ENCODE assay signal across 13 cellular contexts in genomic region chr7:55536619-55537457, GRCh38.
DNase-seq lines count a peak whose midpoint lies in the region; ATAC-seq and TF ChIP-seq lines count a peak whose summit lies in the region.
"Had no signal": no experiment of that assay in that cellular context is flagged by ENCODE, and none has a peak within 500 bp of the region (broad histone marks: within the 10 kb centered on the region; RNA-seq: fewer than 3 reads in every experiment).

No MANE protein-coding gene starts in this region.

- no peaks in the 10 kb centered on the region for H3K27me3 ChIP-seq in Loucy (ENCODE audit: insufficient read depth, low read length, poor library complexity, severe bottlenecking)
- H3K27me3 ChIP-seq: cardiac muscle cell had no signal

- no peaks in the 10 kb centered on the region for H3K27me3 Mint-ChIP-seq in central memory CD8-positive, alpha-beta T cell

- H3K4me1 ChIP-seq in Loucy (ENCODE audit: insufficient read depth, low read length, poor library complexity, severe bottlenecking): peaks cover 59% of the 10 kb centered on the region

- H3K9ac ChIP-seq in Loucy (ENCODE audit: low read depth, low read length, poor library complexity, severe bottlenecking): no peak overlapping the region
- H3K9ac ChIP-seq: GM23248 had no signal

- H3K4me3 Mint-ChIP-seq in central memory CD8-positive, alpha-beta T cell: peak overlapping the region; percentile 63
- H3K4me3 Mint-ChIP-seq: nephron had no signal

- H4K20me1 ChIP-seq in Loucy (ENCODE audit: insufficient read depth, low read length, poor library complexity, severe bottlenecking): peaks cover 76% of the 10 kb centered on the region

- H3K36me3 ChIP-seq in Loucy (ENCODE audit: insufficient read depth, low read length): no peaks in the 10 kb centered on the region
- H3K36me3 ChIP-seq: cardiac muscle cell had no signal

- no peak overlapping the region for H2AFZ ChIP-seq in Loucy (ENCODE audit: low read length)
- H2AFZ ChIP-seq: GM23248 had no signal

- no peak for DNase-seq in central memory CD8-positive, alpha-beta T cell (ENCODE audit: low spot score in 2 of 2)
- no peak for DNase-seq in retinal pigment epithelial cell (ENCODE audit: low read depth)
- DNase-seq in NCI-H1436 treated with DMSO at 0.1 percent for 48 hours (lab: John Stamatoyannopoulos, UW): no peak
- DNase-seq: DMS53, GM23248, NCI-H2107 had no signal

- H3K4me2 ChIP-seq in Loucy (ENCODE audit: low read depth, low read length, poor library complexity, severe bottlenecking): peak overlapping the region; percentile 5

- H3K9me2 ChIP-seq in Loucy (replicated peaks; ENCODE audit: low read depth, low read length): no peaks in the 10 kb centered on the region

- H3K9me3 Mint-ChIP-seq in central memory CD8-positive, alpha-beta T cell: no peaks in the 10 kb centered on the region
- H3K9me3 Mint-ChIP-seq: nephron had no signal

- TF ChIP-seq CTCF in GM12873 (IDR thresholded peaks at IDR 0.05; ENCODE audit: insufficient read depth, low read depth, low read length, missing control alignments) (peak; percentile 43), Loucy (conservative IDR thresholded peaks at IDR 0.05; ENCODE audit: low read length) (no peak), retinal pigment epithelial cell (conservative IDR thresholded peaks at IDR 0.05; ENCODE audit: low read depth, low read length) (peak; percentile 18)

- peak overlapping the region; percentile 81 for H3K27ac Mint-ChIP-seq in central memory CD8-positive, alpha-beta T cell (ENCODE audit: low read depth)
- H3K27ac Mint-ChIP-seq: nephron had no signal

- no peaks in the 10 kb centered on the region for H3F3A ChIP-seq in Loucy (ENCODE audit: low read depth)

- no peaks in the 10 kb centered on the region for H3K9me3 ChIP-seq in Loucy (ENCODE audit: insufficient read depth, low read depth, low read length)

- peaks cover 82% of the 10 kb centered on the region for H3K79me2 ChIP-seq in Loucy (ENCODE audit: insufficient read depth, low read length)

- peak; percentile 8 for ATAC-seq in central memory CD8-positive, alpha-beta T cell (replicated peaks; ENCODE audit: extremely low read depth, poor library complexity, severe bottlenecking)
- ATAC-seq in GM18511 (IDR thresholded peaks at IDR 0.05; ENCODE audit: unreplicated experiment): no peak
- ATAC-seq in HG02610 (IDR thresholded peaks at IDR 0.05; ENCODE audit: unreplicated experiment): no peak
- ATAC-seq: K562 had no signal

- H3K36me3 Mint-ChIP-seq in central memory CD8-positive, alpha-beta T cell (ENCODE audit: insufficient read depth): peaks cover 15% of the 10 kb centered on the region

- no peak overlapping the region for H3K4me3 ChIP-seq in Loucy (ENCODE audit: low read length, poor library complexity, severe bottlenecking)
- H3K4me3 ChIP-seq in retinal pigment epithelial cell (ENCODE audit: low read length): no peak overlapping the region
- H3K4me3 ChIP-seq: cardiac muscle cell, GM23248, K562 had no signal

- peaks cover 87% of the 10 kb centered on the region for H3K4me1 Mint-ChIP-seq in central memory CD8-positive, alpha-beta T cell
